8 cellular contexts compared by ENCODE assay signal in the genomic region with DNA sequence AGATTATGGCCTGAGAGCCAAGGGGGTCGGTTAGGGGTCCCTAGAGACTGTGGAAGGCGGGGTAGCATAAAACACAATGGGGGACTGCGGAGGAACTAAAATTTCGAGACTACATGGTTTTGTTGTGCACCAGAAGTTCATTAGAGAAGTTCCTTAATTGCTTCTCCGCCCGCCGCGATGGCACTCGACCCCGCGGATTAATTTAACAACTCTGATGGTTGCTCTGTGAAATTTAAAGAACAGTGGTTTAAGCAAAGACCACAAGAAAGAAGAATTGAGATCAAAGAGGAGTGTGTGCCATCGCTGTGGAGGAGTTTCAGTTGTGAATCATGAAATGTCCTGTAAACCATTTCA. TPM values are rescaled to one million over a fixed set of nuclear protein-coding genes. Genes with fewer than 3 reads are reported as not detected.
DNase-seq lines count a peak whose midpoint lies in the region; ATAC-seq, FAIRE-seq and TF ChIP-seq lines count a peak whose summit lies in the region.

No MANE protein-coding gene starts in this region.

- no peak for ATAC-seq in PC-3
- no peak for ATAC-seq in GM18861 (IDR thresholded peaks at IDR 0.05; ENCODE audit: unreplicated experiment)

- no peaks in the 10 kb centered on the region for H3K9me2 ChIP-seq in PC-3 (replicated peaks; ENCODE audit: low read length)

- peaks cover 2% of the 10 kb centered on the region for H3K27me3 Mint-ChIP-seq in activated CD4-positive, alpha-beta T cell treated with anti-CD3 and anti-CD28 coated beads, Interleukin-2, amount 10 ng/mL, durations not matched to agents 24 days and 14 days

- H3K4me1 ChIP-seq in PC-3 (ENCODE audit: insufficient read depth, low read length) = peaks cover 17% of the 10 kb centered on the region
- H3K4me1 ChIP-seq in small intestine (ENCODE audit: control insufficient read depth in 2 of 2, insufficient read depth in 1 of 2, low read depth in 1 of 2, low read length in 1 of 2) = peaks cover 0 to 4% of the 10 kb centered on the region in 2 donors

- H3K36me3 ChIP-seq in PC-3 (ENCODE audit: low read depth, low read length) (no peaks in the 10 kb centered on the region), small intestine (ENCODE audit: control insufficient read depth in 2 of 2, insufficient read depth in 2 of 2, low read length in 2 of 2) (no peaks in the 10 kb centered on the region)

- H3K27ac ChIP-seq in PC-3 (ENCODE audit: low read length) (no peak overlapping the region), dorsolateral prefrontal cortex (no peak overlapping the region), small intestine (ENCODE audit: low read depth in 1 of 2, low read length in 1 of 2) (no peak overlapping the region)

- DNase-seq in activated CD4-positive, alpha-beta T cell treated with anti-CD3 and anti-CD28 coated beads, Interleukin-2, amount 10 ng/mL, durations not matched to agents 24 days and 14 days = no peak
- no peak for DNase-seq in activated CD4-positive, alpha-beta T cell treated with anti-CD3 and anti-CD28 coated beads for 48 hours
- no peak for DNase-seq in PC-3
- DNase-seq in dorsolateral prefrontal cortex = no peak
- DNase-seq in stimulated activated naive CD4-positive, alpha-beta T cell (lab: John Stamatoyannopoulos, UW) = peak in 5 of 6 experiments; percentile 70 to 91 (median 81)
- DNase-seq in NCI-H226 = no peak
- no peak for DNase-seq in small intestine

- FAIRE-seq in small intestine (lab: Jason Lieb, UNC) = no peak

- H4K20me1 ChIP-seq in PC-3 (ENCODE audit: low read length) = no peaks in the 10 kb centered on the region

- peak overlapping the region; percentile 79 for H2AFZ ChIP-seq in PC-3 (ENCODE audit: low read length)

- POLR2A ChIA-PET in PC-3 (lab: Charles Lee; ENCODE audit: unreplicated experiment) = no interaction called here

- no peaks in the 10 kb centered on the region for H3K9me3 Mint-ChIP-seq in activated CD4-positive, alpha-beta T cell treated with anti-CD3 and anti-CD28 coated beads, Interleukin-2, amount 10 ng/mL, durations not matched to agents 24 days and 14 days

- no peaks in the 10 kb centered on the region for H3K27me3 ChIP-seq in PC-3 (ENCODE audit: low read length)
- H3K27me3 ChIP-seq in dorsolateral prefrontal cortex = peaks cover 0 to 8% (median 0%) of the 10 kb centered on the region in 45 donors
- no peaks in the 10 kb centered on the region for H3K27me3 ChIP-seq in small intestine (ENCODE audit: control insufficient read depth in 2 of 2, insufficient read depth in 2 of 2, low read length in 2 of 2)

- CTCF ChIA-PET in PC-3 (lab: Charles Lee) = no interaction called here

- peaks cover 20% of the 10 kb centered on the region for H3K36me3 Mint-ChIP-seq in activated CD4-positive, alpha-beta T cell treated with anti-CD3 and anti-CD28 coated beads, Interleukin-2, amount 10 ng/mL, durations not matched to agents 24 days and 14 days (ENCODE audit: low read depth)

- H3K27ac Mint-ChIP-seq in activated CD4-positive, alpha-beta T cell treated with anti-CD3 and anti-CD28 coated beads, Interleukin-2, amount 10 ng/mL, durations not matched to agents 24 days and 14 days = peak overlapping the region; percentile 88

- H3K4me3 Mint-ChIP-seq in activated CD4-positive, alpha-beta T cell treated with anti-CD3 and anti-CD28 coated beads, Interleukin-2, amount 10 ng/mL, durations not matched to agents 24 days and 14 days = peak overlapping the region; percentile 76

- peaks cover 32% of the 10 kb centered on the region for H3K4me1 Mint-ChIP-seq in activated CD4-positive, alpha-beta T cell treated with anti-CD3 and anti-CD28 coated beads, Interleukin-2, amount 10 ng/mL, durations not matched to agents 24 days and 14 days

- WGBS in small intestine, 3 donors = 28 to 36% (median 36%) methylated on average over 12 of the region's 12 CpGs

- intact Hi-C loops in activated CD4-positive, alpha-beta T cell treated with anti-CD3 and anti-CD28 coated beads, Interleukin-2, amount 10 ng/mL, durations not matched to agents 24 days and 14 days (cut with micrococcal nuclease) = loop anchor here (2.0 to 5.0 kb wide), 5 partner anchors 92 to 1022 kb away; partner anchors contain the start of genes CALM1, GPR68, PPP4R3A and RPS6KA5
- intact Hi-C loops in PC-3 (cut with micrococcal nuclease) = no loop called here
- intact Hi-C loops in dorsolateral prefrontal cortex (cut with DNase I) = no loop called here

- no peak overlapping the region for H3K9ac ChIP-seq in PC-3 (ENCODE audit: low read length)

- H3K9me3 ChIP-seq in PC-3 (ENCODE audit: low read length) (no peaks in the 10 kb centered on the region), small intestine (ENCODE audit: control insufficient read depth, low read depth) (no peaks in the 10 kb centered on the region)

- no peak; the same call in 1 of the 2 replicates for TF ChIP-seq CTCF in PC-3 (conservative IDR thresholded peaks at IDR 0.05; ENCODE audit: low read depth, low read length)
- peak in 26 of 56 donors; percentile 1 to 64 (median 36) for TF ChIP-seq CTCF in dorsolateral prefrontal cortex (IDR thresholded peaks at IDR 0.05 in 54 of 56, conservative IDR thresholded peaks at IDR 0.05 in 2 of 56; ENCODE audit: low read depth in 1 of 56, partially characterized antibody in 56 of 56)

- H3K4me3 ChIP-seq in PC-3 (ENCODE audit: low read length) (peak overlapping the region; percentile 52; the same call in 1 of the 2 replicates), dorsolateral prefrontal cortex (peak overlapping the region in 46 of 59 donors; percentile 38 to 74 (median 62)), small intestine (ENCODE audit: low read depth in 1 of 2, low read length in 2 of 2) (no peak overlapping the region)

- H3F3A ChIP-seq in PC-3 (ENCODE audit: low read length, unreplicated experiment) = no peaks in the 10 kb centered on the region

- peaks cover 32% of the 10 kb centered on the region for H3K79me2 ChIP-seq in PC-3 (ENCODE audit: low read length)

- H3K4me2 ChIP-seq in PC-3 (ENCODE audit: low read length) = peak overlapping the region; percentile 79

- BruUV-seq in PC-3 (replicated peaks; lab: Mats Ljungman, UMichigan) = no TSS peak

RNA-seq across cellular contexts. Expression of gene CCDC88C, which starts 1.4 kb away (rescaled TPM):
- 79.7 and 89.9 TPM in 2 replicates for total RNA-seq in activated CD4-positive, alpha-beta T cell treated with anti-CD3 and anti-CD28 coated beads, Interleukin-2, amount 10 ng/mL, durations not matched to agents 24 days and 14 days
- total RNA-seq in PC-3 (2014; rRNA removed) (19.7 and 27.4 TPM in 2 replicates), dorsolateral prefrontal cortex (10 to 100 TPM in 48 of 120 experiments, 1 to 10 TPM in 72; 2.3 to 20.5 (median 9.2) TPM)
- polyA plus RNA-seq in small intestine = 10 to 100 TPM; 13.2 to 20.5 (median 16.1) TPM

Comparison
In these comparisons a context has a peak if more than half of its experiments do, and no peak if none do; other contexts are left out.
1. DNase-seq: peak in stimulated activated naive CD4-positive, alpha-beta T cell (5 of 6); none in activated CD4-positive, alpha-beta T cell treated with anti-CD3 and anti-CD28 coated beads, Interleukin-2, amount 10 ng/mL, durations not matched to agents 24 days and 14 days (single experiment), activated CD4-positive, alpha-beta T cell treated with anti-CD3 and anti-CD28 coated beads for 48 hours (single experiment), PC-3 (single experiment), dorsolateral prefrontal cortex (0 of 10), NCI-H226 (single experiment) and small intestine (single experiment).
2. H3K4me3 ChIP-seq: peak in PC-3 (single experiment) and dorsolateral prefrontal cortex (46 of 59); none in small intestine (0 of 2).